ENCODE assay signal across 1 cellular context in the genomic region with DNA sequence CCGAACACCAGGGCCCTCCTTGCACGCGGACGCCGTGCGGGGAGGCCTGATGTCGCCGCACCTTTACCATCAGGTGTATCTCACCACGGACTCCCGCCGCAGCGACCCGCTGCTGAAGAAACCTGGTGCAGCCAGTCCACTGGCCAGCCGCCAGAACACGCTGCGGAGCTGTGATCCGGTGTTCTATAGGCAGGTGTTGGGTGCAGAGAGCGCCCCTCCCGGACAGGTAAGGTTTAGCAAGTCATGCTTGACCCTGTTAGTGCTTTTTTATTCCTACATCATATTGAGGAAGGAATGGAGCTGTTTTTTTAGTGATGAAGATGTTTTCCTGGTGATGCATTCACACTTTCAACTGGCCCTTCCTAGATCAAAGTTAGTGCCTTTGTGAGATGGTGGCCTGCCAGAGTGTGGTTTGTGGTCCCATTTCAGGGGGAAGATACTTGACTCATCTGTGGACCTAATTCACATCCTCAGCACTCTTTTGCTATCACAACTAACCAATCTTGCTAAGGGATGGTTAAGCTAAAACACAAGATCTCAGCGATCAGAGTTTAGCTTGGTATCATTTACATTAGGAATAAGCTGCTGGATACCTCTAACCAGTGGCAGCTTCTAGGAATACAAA.
A peak's percentile ranks its signal among the peaks of the same experiment; 100 is the strongest.
TF ChIP-seq lines count a peak whose summit lies in the region.

No MANE protein-coding gene starts in this region.

TF ChIP-seq in WTC11, 78 proteins besides CTCF, POLR2A, EP300 and RAD21 (continued from another document):
- TF ChIP-seq, protein P1, sequence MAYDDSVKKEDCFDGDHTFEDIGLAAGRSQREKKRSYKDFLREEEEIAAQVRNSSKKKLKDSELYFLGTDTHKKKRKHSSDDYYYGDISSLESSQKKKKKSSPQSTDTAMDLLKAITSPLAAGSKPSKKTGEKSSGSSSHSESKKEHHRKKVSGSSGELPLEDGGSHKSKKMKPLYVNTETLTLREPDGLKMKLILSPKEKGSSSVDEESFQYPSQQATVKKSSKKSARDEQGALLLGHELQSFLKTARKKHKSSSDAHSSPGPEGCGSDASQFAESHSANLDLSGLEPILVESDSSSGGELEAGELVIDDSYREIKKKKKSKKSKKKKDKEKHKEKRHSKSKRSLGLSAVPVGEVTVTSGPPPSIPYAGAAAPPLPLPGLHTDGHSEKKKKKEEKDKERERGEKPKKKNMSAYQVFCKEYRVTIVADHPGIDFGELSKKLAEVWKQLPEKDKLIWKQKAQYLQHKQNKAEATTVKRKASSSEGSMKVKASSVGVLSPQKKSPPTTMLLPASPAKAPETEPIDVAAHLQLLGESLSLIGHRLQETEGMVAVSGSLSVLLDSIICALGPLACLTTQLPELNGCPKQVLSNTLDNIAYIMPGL (CRISPR knock-in tag; IDR thresholded peaks at IDR 0.05): peak; percentile 50; the same call in 1 of the 2 replicates
TF ChIP-seq in WTC11: peak in this region for 2.
